Comparison of ENCODE assay signal across 35 cellular contexts in genomic region chr11:77734890-77735289, GRCh38.
"Had no signal": no experiment of that assay in that cellular context is flagged by ENCODE, and none has a peak within 500 bp of the region (broad histone marks: within the 10 kb centered on the region; RNA-seq: fewer than 3 reads in every experiment).

No MANE protein-coding gene starts in this region.

- H3K27ac Mint-ChIP-seq: activated CD4-positive, alpha-beta memory T cell treated with anti-CD3 and anti-CD28 coated beads for 36 hours; activated CD4-positive, alpha-beta T cell treated with anti-CD3 and anti-CD28 coated beads for 36 hours; activated CD4-positive, alpha-beta T cell treated with anti-CD3 and anti-CD28 coated beads, Interleukin-2, amount 10 ng/mL, durations not matched to agents 24 days and 14 days; activated CD8-positive, alpha-beta memory T cell treated with anti-CD3 and anti-CD28 coated beads, Interleukin-2, amount 10 ng/mL, durations not matched to agents 7 days and 5 days; activated CD8-positive, alpha-beta T cell treated with anti-CD3 and anti-CD28 coated beads, Interleukin-2, amount 10 ng/mL, durations not matched to agents 7 days and 5 days; activated naive CD4-positive, alpha-beta T cell treated with anti-CD3 and anti-CD28 coated beads for 36 hours; activated naive CD4-positive, alpha-beta T cell treated with anti-CD3 and anti-CD28 coated beads, Interleukin-2, amount 50 U/mL, for 24 hours; activated naive CD8-positive, alpha-beta T cell treated with anti-CD3 and anti-CD28 coated beads for 36 hours; activated naive CD8-positive, alpha-beta T cell treated with anti-CD3 and anti-CD28 coated beads, Interleukin-2, amount 50 U/mL, for 24 hours; activated T-helper 1 cell treated with anti-CD3 and anti-CD28 coated beads, Interleukin-12 subunit alpha, Interleukin-12 subunit beta, Interleukin-2, Interleukin-4 antibody, amounts not matched to agents 30 ng/mL and 10 ng/mL and 1 ng/mL, durations not matched to agents 14 hours and 24 hours and 36 hours; activated T-helper 2 cell treated with anti-CD3 and anti-CD28 coated beads, Interferon-gamma antibody, Interleukin-2, Interleukin-4, amounts not matched to agents 10 μg/mL and 5 μg/mL and 100 μg/mL, durations not matched to agents 14 hours and 24 hours and 36 hours; dendritic cell treated with granulocyte-macrophage colony-stimulating factor and Interleukin-4, amounts not matched to agents 40 ng/mL and 50 ng/mL, for 4 days; endodermal cell had no signal

- H3K4me1 Mint-ChIP-seq: activated CD4-positive, alpha-beta T cell treated with anti-CD3 and anti-CD28 coated beads, Interleukin-2, amount 10 ng/mL, durations not matched to agents 24 days and 14 days; activated CD8-positive, alpha-beta memory T cell treated with anti-CD3 and anti-CD28 coated beads, Interleukin-2, amount 10 ng/mL, durations not matched to agents 7 days and 5 days; activated naive CD4-positive, alpha-beta T cell treated with anti-CD3 and anti-CD28 coated beads, Interleukin-2, amount 50 U/mL, for 24 hours; activated naive CD8-positive, alpha-beta T cell treated with anti-CD3 and anti-CD28 coated beads for 36 hours; activated naive CD8-positive, alpha-beta T cell treated with anti-CD3 and anti-CD28 coated beads, Interleukin-2, amount 50 U/mL, for 24 hours; endodermal cell had no signal

- H3K27me3 ChIP-seq: adrenal gland, body of pancreas, dorsolateral prefrontal cortex, esophagus muscularis mucosa, foreskin keratinocyte, gastrocnemius medialis, heart left ventricle had no signal

- DNase-seq: activated CD4-positive, alpha-beta memory T cell treated with anti-CD3 and anti-CD28 coated beads for 36 hours; activated CD4-positive, alpha-beta T cell treated with anti-CD3 and anti-CD28 coated beads for 36 hours; activated CD4-positive, alpha-beta T cell treated with anti-CD3 and anti-CD28 coated beads, Interleukin-2, amount 10 ng/mL, durations not matched to agents 24 days and 14 days; activated CD4-positive, CD25-positive, alpha-beta regulatory T cell; activated CD4-positive, CD25-positive, alpha-beta regulatory T cell treated with anti-CD3 and anti-CD28 coated beads, Interleukin-2, amount 50 U/mL, for 72 hours; activated CD8-positive, alpha-beta memory T cell treated with anti-CD3 and anti-CD28 coated beads, Interleukin-2, amount 10 ng/mL, durations not matched to agents 7 days and 5 days; activated CD8-positive, alpha-beta memory T cell treated with anti-CD3 and anti-CD28 coated beads, Interleukin-2, amount 50 U/mL, for 4 hours; activated CD8-positive, alpha-beta T cell treated with anti-CD3 and anti-CD28 coated beads, Interleukin-2, amount 10 ng/mL, durations not matched to agents 7 days and 5 days; activated effector memory CD4-positive, alpha-beta T cell treated with anti-CD3 and anti-CD28 coated beads, Interleukin-2, amount 50 U/mL, for 16 hours; activated naive CD4-positive, alpha-beta T cell treated with anti-CD3 and anti-CD28 coated beads for 36 hours; activated naive CD8-positive, alpha-beta T cell treated with anti-CD3 and anti-CD28 coated beads for 36 hours; activated naive CD8-positive, alpha-beta T cell treated with anti-CD3 and anti-CD28 coated beads, Interleukin-2, amount 50 U/mL, for 24 hours; activated T-cell treated with anti-CD3 and anti-CD28 coated beads, Interleukin-2, amount 50 U/mL, for 1 hour; activated T-cell treated with anti-CD3 and anti-CD28 coated beads, Interleukin-2, amount 50 U/mL, for 48 hours; adrenal gland; amygdala; aorta; body of pancreas; caudate nucleus; cerebellar nuclear complex; dorsolateral prefrontal cortex; effector memory CD4-positive, alpha-beta T cell; endodermal cell; erythroblast; foreskin keratinocyte; gastrocnemius medialis; glutamatergic neuron; heart left ventricle; T-helper 2 cell had no signal

- H3K4me1 ChIP-seq: adrenal gland, body of pancreas, esophagus muscularis mucosa, foreskin keratinocyte, gastrocnemius medialis, heart left ventricle had no signal

- H3K27ac ChIP-seq: adrenal gland, body of pancreas, coronary artery, dorsolateral prefrontal cortex, esophagus muscularis mucosa, foreskin keratinocyte, gastrocnemius medialis, heart left ventricle had no signal

- H3K9me3 ChIP-seq: adrenal gland, body of pancreas, gastrocnemius medialis had no signal

- ATAC-seq: activated CD4-positive, alpha-beta T cell treated with anti-CD3 and anti-CD28 coated beads for 36 hours; activated CD8-positive, alpha-beta memory T cell treated with anti-CD3 and anti-CD28 coated beads, Interleukin-2, amount 10 ng/mL, durations not matched to agents 7 days and 5 days; activated CD8-positive, alpha-beta T cell treated with anti-CD3 and anti-CD28 coated beads, Interleukin-2, amount 10 ng/mL, durations not matched to agents 7 days and 5 days; activated naive CD8-positive, alpha-beta T cell treated with anti-CD3 and anti-CD28 coated beads, Interleukin-2, amount 50 U/mL, for 24 hours; body of pancreas; foreskin keratinocyte; gastrocnemius medialis; heart left ventricle had no signal

- H3K27me3 Mint-ChIP-seq: activated CD4-positive, alpha-beta memory T cell treated with anti-CD3 and anti-CD28 coated beads for 36 hours; activated CD4-positive, alpha-beta T cell treated with anti-CD3 and anti-CD28 coated beads for 36 hours; activated CD4-positive, alpha-beta T cell treated with anti-CD3 and anti-CD28 coated beads, Interleukin-2, amount 10 ng/mL, durations not matched to agents 24 days and 14 days; activated CD8-positive, alpha-beta memory T cell treated with anti-CD3 and anti-CD28 coated beads, Interleukin-2, amount 10 ng/mL, durations not matched to agents 7 days and 5 days; activated naive CD4-positive, alpha-beta T cell treated with anti-CD3 and anti-CD28 coated beads, Interleukin-2, amount 50 U/mL, for 24 hours; activated naive CD8-positive, alpha-beta T cell treated with anti-CD3 and anti-CD28 coated beads for 36 hours; activated naive CD8-positive, alpha-beta T cell treated with anti-CD3 and anti-CD28 coated beads, Interleukin-2, amount 50 U/mL, for 24 hours; dendritic cell treated with granulocyte-macrophage colony-stimulating factor and Interleukin-4, amounts not matched to agents 40 ng/mL and 50 ng/mL, for 4 days had no signal

- H3K4me3 ChIP-seq: adrenal gland, body of pancreas, coronary artery, dorsolateral prefrontal cortex, esophagus muscularis mucosa, gastrocnemius medialis, heart left ventricle had no signal

- H3K4me3 Mint-ChIP-seq: activated CD4-positive, alpha-beta memory T cell treated with anti-CD3 and anti-CD28 coated beads for 36 hours; activated CD4-positive, alpha-beta T cell treated with anti-CD3 and anti-CD28 coated beads for 36 hours; activated CD4-positive, alpha-beta T cell treated with anti-CD3 and anti-CD28 coated beads, Interleukin-2, amount 10 ng/mL, durations not matched to agents 24 days and 14 days; activated CD8-positive, alpha-beta memory T cell treated with anti-CD3 and anti-CD28 coated beads, Interleukin-2, amount 10 ng/mL, durations not matched to agents 7 days and 5 days; activated CD8-positive, alpha-beta T cell treated with anti-CD3 and anti-CD28 coated beads, Interleukin-2, amount 10 ng/mL, durations not matched to agents 7 days and 5 days; activated naive CD4-positive, alpha-beta T cell treated with anti-CD3 and anti-CD28 coated beads for 36 hours; activated naive CD4-positive, alpha-beta T cell treated with anti-CD3 and anti-CD28 coated beads, Interleukin-2, amount 50 U/mL, for 24 hours; activated naive CD8-positive, alpha-beta T cell treated with anti-CD3 and anti-CD28 coated beads for 36 hours; activated naive CD8-positive, alpha-beta T cell treated with anti-CD3 and anti-CD28 coated beads, Interleukin-2, amount 50 U/mL, for 24 hours; activated T-helper 1 cell treated with anti-CD3 and anti-CD28 coated beads, Interleukin-12 subunit alpha, Interleukin-12 subunit beta, Interleukin-2, Interleukin-4 antibody, amounts not matched to agents 30 ng/mL and 10 ng/mL and 1 ng/mL, durations not matched to agents 14 hours and 24 hours and 36 hours; dendritic cell treated with granulocyte-macrophage colony-stimulating factor and Interleukin-4, amounts not matched to agents 40 ng/mL and 50 ng/mL, for 4 days; endodermal cell had no signal
